21 cellular contexts compared by ENCODE assay signal in the genomic region with DNA sequence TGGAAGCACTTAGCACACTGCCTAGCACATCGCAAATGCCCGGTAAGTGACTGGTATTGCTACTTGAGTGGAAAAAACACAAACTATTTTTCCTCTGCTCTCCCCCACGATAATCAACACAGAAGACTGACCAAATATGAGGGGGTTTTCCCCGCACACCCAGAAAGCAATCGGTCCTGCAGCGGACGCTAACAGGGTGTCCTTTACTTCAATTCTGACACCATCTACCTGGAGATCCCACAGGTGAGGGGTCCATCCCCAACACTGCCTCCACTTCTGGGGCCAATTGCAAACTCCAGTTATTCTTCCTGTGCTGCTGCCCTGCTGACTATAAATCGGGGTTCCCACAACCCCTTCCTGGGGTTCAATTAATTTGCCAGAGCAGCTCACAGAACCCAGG. TPM values are rescaled to one million over a fixed set of nuclear protein-coding genes. Genes with fewer than 3 reads are reported as not detected.
DNase-seq lines count a peak whose midpoint lies in the region; ATAC-seq, FAIRE-seq and TF ChIP-seq lines count a peak whose summit lies in the region.
"Had no signal": no experiment of that assay in that cellular context is flagged by ENCODE, and none has a peak within 500 bp of the region (broad histone marks: within the 10 kb centered on the region; RNA-seq: fewer than 3 reads in every experiment).

No MANE protein-coding gene starts in this region.

- peak; percentile 83 for FAIRE-seq in bronchial epithelial cell (lab: Jason Lieb, UNC)
- FAIRE-seq: A549, D721Med, G401.6, GM12891 had no signal

- no peak overlapping the region for H3K4me3 Mint-ChIP-seq in activated CD4-positive, alpha-beta T cell treated with anti-CD3 and anti-CD28 coated beads, Interleukin-2, amount 10 ng/mL, durations not matched to agents 7 days and 5 days
- H3K4me3 Mint-ChIP-seq: B cell; CD4-positive, alpha-beta T cell; CD8-positive, alpha-beta T cell had no signal

- no peak for DNase-seq in activated CD4-positive, alpha-beta T cell treated with anti-CD3 and anti-CD28 coated beads, Interleukin-2, amount 10 ng/mL, durations not matched to agents 7 days and 5 days
- DNase-seq in activated CD4-positive, alpha-beta T cell treated with anti-CD3 and anti-CD28 coated beads for 1 hour, result no peak
- DNase-seq in bronchial epithelial cell (ENCODE audit: low read depth) (no peak), posterior vena cava (ENCODE audit: low spot score) (peak; percentile 14), RWPE1 (ENCODE audit: low spot score) (no peak)
- DNase-seq: AML-193; Caco-2; Calu3; CD4-positive, alpha-beta T cell; CD8-positive, alpha-beta T cell; DMS79 treated with DMSO at 0.1 percent for 48 hours; GF-D8 had no signal

- no peak for ATAC-seq in GM18907 (IDR thresholded peaks at IDR 0.05; ENCODE audit: unreplicated experiment)
- ATAC-seq: CD8-positive, alpha-beta T cell had no signal

- H3K4me3 ChIP-seq in bronchial epithelial cell (ENCODE audit: low read depth, low read length), result no peak overlapping the region
- H3K4me3 ChIP-seq: A549; BLaER1 treated with 17β-estradiol and CSF1 and Interleukin-3, amounts not matched to agents 10 nM and 100 nM had no signal

- no peaks in the 10 kb centered on the region for H3K9me3 Mint-ChIP-seq in activated CD4-positive, alpha-beta T cell treated with anti-CD3 and anti-CD28 coated beads, Interleukin-2, amount 10 ng/mL, durations not matched to agents 7 days and 5 days
- H3K9me3 Mint-ChIP-seq: CD4-positive, alpha-beta T cell; CD8-positive, alpha-beta T cell had no signal

- CTCF ChIA-PET in activated CD4-positive, alpha-beta T cell treated with anti-CD3 and anti-CD28 coated beads, Interleukin-2, amount 10 ng/mL, durations not matched to agents 7 days and 5 days (lab: Charles Lee), result interaction anchor here (1.1 kb wide), 1 partner anchor 11 kb away, joined by 4 read pairs; no protein-coding TSS in a partner anchor
- CTCF ChIA-PET in RWPE1 (lab: Yijun Ruan, JAX), result interaction anchor here (0.9 kb wide), 1 partner anchor 77 kb away, joined by 5 read pairs; no protein-coding TSS in a partner anchor

- POLR2A ChIA-PET in activated CD4-positive, alpha-beta T cell treated with anti-CD3 and anti-CD28 coated beads, Interleukin-2, amount 10 ng/mL, durations not matched to agents 7 days and 5 days (lab: Charles Lee), result no interaction called here
- POLR2A ChIA-PET in RWPE1 (lab: Yijun Ruan, JAX; ENCODE audit: low non-redundant PET), result no interaction called here

- intact Hi-C loops in posterior vena cava (cut with DNase I), result no loop called here

- H3K27ac ChIP-seq in RWPE1, result no peak overlapping the region
- H3K27ac ChIP-seq: 22Rv1; A549; BLaER1 treated with 17β-estradiol and CSF1 and Interleukin-3, amounts not matched to agents 10 nM and 100 nM; C4-2B had no signal

- no peaks in the 10 kb centered on the region for H3K36me3 ChIP-seq in bronchial epithelial cell (ENCODE audit: control insufficient read depth, insufficient read depth, low read length)
- H3K36me3 ChIP-seq: BLaER1 treated with 17β-estradiol and CSF1 and Interleukin-3, amounts not matched to agents 10 nM and 100 nM had no signal

- no peaks in the 10 kb centered on the region for H3K4me1 Mint-ChIP-seq in activated CD4-positive, alpha-beta T cell treated with anti-CD3 and anti-CD28 coated beads, Interleukin-2, amount 10 ng/mL, durations not matched to agents 7 days and 5 days
- H3K4me1 Mint-ChIP-seq: B cell had no signal

- peak overlapping the region; percentile 32 for H3K27ac Mint-ChIP-seq in activated CD4-positive, alpha-beta T cell treated with anti-CD3 and anti-CD28 coated beads, Interleukin-2, amount 10 ng/mL, durations not matched to agents 7 days and 5 days
- H3K27ac Mint-ChIP-seq: B cell; CD4-positive, alpha-beta T cell; CD8-positive, alpha-beta T cell had no signal

- TF ChIP-seq CTCF in bronchial epithelial cell (IDR thresholded peaks at IDR 0.05; ENCODE audit: insufficient read depth, low read length, severe bottlenecking), result no peak
- TF ChIP-seq CTCF in RWPE1 (conservative IDR thresholded peaks at IDR 0.05; ENCODE audit: low read depth), result no peak

- H3K27me3 ChIP-seq in bronchial epithelial cell (ENCODE audit: control insufficient read depth, insufficient read depth, low read length), result no peaks in the 10 kb centered on the region
- H3K27me3 ChIP-seq: BLaER1 treated with 17β-estradiol and CSF1 and Interleukin-3, amounts not matched to agents 10 nM and 100 nM had no signal

- no peaks in the 10 kb centered on the region for H3K36me3 Mint-ChIP-seq in activated CD4-positive, alpha-beta T cell treated with anti-CD3 and anti-CD28 coated beads, Interleukin-2, amount 10 ng/mL, durations not matched to agents 7 days and 5 days (ENCODE audit: low read depth)
- H3K36me3 Mint-ChIP-seq: CD8-positive, alpha-beta T cell had no signal

- H3K27me3 Mint-ChIP-seq in activated CD4-positive, alpha-beta T cell treated with anti-CD3 and anti-CD28 coated beads, Interleukin-2, amount 10 ng/mL, durations not matched to agents 7 days and 5 days, result peaks cover 5% of the 10 kb centered on the region
- H3K27me3 Mint-ChIP-seq: CD4-positive, alpha-beta T cell had no signal

RNA-seq across cellular contexts. Expression of gene PLEKHF1, which starts 26.2 kb away (rescaled TPM):
- total RNA-seq in activated CD4-positive, alpha-beta T cell treated with anti-CD3 and anti-CD28 coated beads, Interleukin-2, amount 10 ng/mL, durations not matched to agents 7 days and 5 days, result 10 to 100 TPM; 49.4 to 52.1 TPM
- total RNA-seq in bronchial epithelial cell (11.9 and 23.4 TPM in 2 replicates), posterior vena cava (10 to 100 TPM; 20.7 to 21.0 TPM)

RNA-seq across cellular contexts. Expression of gene POP4, which starts 33.0 kb away (rescaled TPM):
- 100 to 1,000 TPM in 1 of 2 experiments, 10 to 100 TPM in 1; 96.0 to 113 TPM for total RNA-seq in activated CD4-positive, alpha-beta T cell treated with anti-CD3 and anti-CD28 coated beads, Interleukin-2, amount 10 ng/mL, durations not matched to agents 7 days and 5 days
- total RNA-seq in bronchial epithelial cell (58.7 and 79.2 TPM in 2 replicates), posterior vena cava (10 to 100 TPM; 41.4 to 49.1 TPM)
